ENCODE assay signal across 1 cellular context in genomic region chr10:31318382-31318853, GRCh38.
TF ChIP-seq lines count a peak whose summit lies in the region.

No MANE protein-coding gene starts in this region.

TF ChIP-seq in H1, 55 proteins besides CTCF, POLR2A, EP300 and RAD21:
- TF ChIP-seq ASH2L (IDR thresholded peaks at IDR 0.05; ENCODE audit: low read length) (peak; percentile 41), SUZ12 (IDR thresholded peaks at IDR 0.05; ENCODE audit: low read length) (peak; percentile 41; the same call in 1 of the 2 replicates), SIN3A (conservative IDR thresholded peaks at IDR 0.05 in 1 of 2, IDR thresholded peaks at IDR 0.05 in 1 of 2; ENCODE audit: low read depth in 1 of 2, low read length in 2 of 2) (no peak), YY1 (IDR thresholded peaks at IDR 0.05; ENCODE audit: low read depth, low read length) (0 out of 2 replicates have a peak, but pooled peaks have one; percentile 14), RFX5 (IDR thresholded peaks at IDR 0.05; ENCODE audit: borderline replicate concordance, low read depth, low read length) (no peak), E2F6 (IDR thresholded peaks at IDR 0.05) (no peak), PHF8 (conservative IDR thresholded peaks at IDR 0.05; ENCODE audit: low read depth, low read length) (peak; percentile 45; the same call in 1 of the 2 replicates), MAFK (IDR thresholded peaks at IDR 0.05; ENCODE audit: low read depth, low read length) (no peak), BACH1 (IDR thresholded peaks at IDR 0.05; ENCODE audit: low read length) (no peak), CBX8 (IDR thresholded peaks at IDR 0.05; ENCODE audit: borderline replicate concordance, low read depth, low read length) (no peak), KDM4A (IDR thresholded peaks at IDR 0.05; ENCODE audit: low read depth, low read length, severe bottlenecking) (peak; percentile 97)
